Comparison of ENCODE assay signal across 13 cellular contexts in genomic region chr22:31269892-31270574, GRCh38. TPM values are rescaled to one million over a fixed set of nuclear protein-coding genes. Genes with fewer than 3 reads are reported as not detected.
DNase-seq lines count a peak whose midpoint lies in the region; ATAC-seq and TF ChIP-seq lines count a peak whose summit lies in the region.
"Had no signal": no experiment of that assay in that cellular context is flagged by ENCODE, and none has a peak within 500 bp of the region (broad histone marks: within the 10 kb centered on the region; RNA-seq: fewer than 3 reads in every experiment).

No MANE protein-coding gene starts in this region.

- intact Hi-C loops in activated CD4-positive, alpha-beta T cell treated with anti-CD3 and anti-CD28 coated beads, Interleukin-2, amount 10 ng/mL, durations not matched to agents 24 days and 14 days (cut with micrococcal nuclease): loop anchor here (5.0 kb wide), 1 partner anchor 42 kb away; no protein-coding TSS in a partner anchor
- intact Hi-C loops in Panc1 (cut with micrococcal nuclease; ENCODE audit: unreplicated experiment): no loop called here

- ATAC-seq in Panc1: peak; percentile 43; the same call in 1 of the 2 replicates
- ATAC-seq in foreskin keratinocyte: no peak

- in situ Hi-C loops in Panc1 (cut with HindIII; ENCODE audit: low pct_unique_long_range_greater_than_20kb, low sequenced_read_pairs): no loop called here

- TF ChIP-seq CTCF in Panc1 (IDR thresholded peaks at IDR 0.05) (no peak), hepatocyte (IDR thresholded peaks at IDR 0.05; ENCODE audit: poor library complexity) (no peak), osteocyte (IDR thresholded peaks at IDR 0.05) (no peak), foreskin keratinocyte (conservative IDR thresholded peaks at IDR 0.05) (no peak)

- peaks cover 46% of the 10 kb centered on the region for H3K36me3 Mint-ChIP-seq in activated CD4-positive, alpha-beta T cell treated with anti-CD3 and anti-CD28 coated beads, Interleukin-2, amount 10 ng/mL, durations not matched to agents 24 days and 14 days (ENCODE audit: low read depth)
- peaks cover 50% of the 10 kb centered on the region for H3K36me3 Mint-ChIP-seq in osteocyte (ENCODE audit: unreplicated experiment)

- no peaks in the 10 kb centered on the region for H3K9me2 ChIP-seq in hepatocyte (replicated peaks; ENCODE audit: insufficient read depth)

- no peaks in the 10 kb centered on the region for H3K9me3 Mint-ChIP-seq in activated CD4-positive, alpha-beta T cell treated with anti-CD3 and anti-CD28 coated beads, Interleukin-2, amount 10 ng/mL, durations not matched to agents 24 days and 14 days
- H3K9me3 Mint-ChIP-seq in osteocyte (ENCODE audit: unreplicated experiment): no peaks in the 10 kb centered on the region

- peak overlapping the region; percentile 70 for H3K27ac Mint-ChIP-seq in activated CD4-positive, alpha-beta T cell treated with anti-CD3 and anti-CD28 coated beads, Interleukin-2, amount 10 ng/mL, durations not matched to agents 24 days and 14 days
- H3K27ac Mint-ChIP-seq in osteocyte (ENCODE audit: unreplicated experiment): peak overlapping the region; percentile 12

- H3K4me3 Mint-ChIP-seq in activated CD4-positive, alpha-beta T cell treated with anti-CD3 and anti-CD28 coated beads, Interleukin-2, amount 10 ng/mL, durations not matched to agents 24 days and 14 days: no peak overlapping the region
- H3K4me3 Mint-ChIP-seq in osteocyte (ENCODE audit: unreplicated experiment): no peak overlapping the region

- H3K4me1 ChIP-seq in Panc1 (ENCODE audit: control insufficient read depth, insufficient read depth, low read length) (no peaks in the 10 kb centered on the region), hepatocyte (ENCODE audit: insufficient read depth) (peaks cover 16% of the 10 kb centered on the region), foreskin keratinocyte (no peaks in the 10 kb centered on the region)

- H3K79me2 ChIP-seq in hepatocyte: no peaks in the 10 kb centered on the region

- no peaks in the 10 kb centered on the region for H4K20me1 ChIP-seq in hepatocyte (ENCODE audit: insufficient read depth, poor library complexity, severe bottlenecking)

- H3K4me2 ChIP-seq in hepatocyte: no peak overlapping the region

- no peaks in the 10 kb centered on the region for H3K27me3 ChIP-seq in Panc1 (ENCODE audit: control insufficient read depth, insufficient read depth, low read length)
- no peaks in the 10 kb centered on the region for H3K27me3 ChIP-seq in hepatocyte
- no peaks in the 10 kb centered on the region for H3K27me3 ChIP-seq in foreskin keratinocyte
- H3K27me3 ChIP-seq: dorsolateral prefrontal cortex had no signal

- no peak overlapping the region for H3K4me3 ChIP-seq in Panc1 (ENCODE audit: low read depth in 2 of 2, low read length in 2 of 2)
- H3K4me3 ChIP-seq in hepatocyte: no peak overlapping the region
- H3K4me3 ChIP-seq: dorsolateral prefrontal cortex, skin epidermis had no signal

- DNase-seq in activated CD4-positive, alpha-beta T cell treated with anti-CD3 and anti-CD28 coated beads, Interleukin-2, amount 10 ng/mL, durations not matched to agents 24 days and 14 days: no peak
- no peak for DNase-seq in activated CD4-positive, alpha-beta T cell treated with anti-CD3 and anti-CD28 coated beads, Interleukin-2, amount 50 U/mL, for 1 hour
- DNase-seq in Panc1 (ENCODE audit: low read depth, low spot score) (no peak), hepatocyte (ENCODE audit: low spot score) (no peak), osteocyte (ENCODE audit: extremely low spot score, unreplicated experiment) (no peak), 8988T (no peak), foreskin keratinocyte (no peak), NCI-H2227 treated with DMSO at 0.1 percent for 48 hours (lab: John Stamatoyannopoulos, UW) (no peak)
- DNase-seq: activated CD8-positive, alpha-beta memory T cell treated with anti-CD3 and anti-CD28 coated beads for 24 hours; DMS153; dorsolateral prefrontal cortex; SW 1271 had no signal

- H3K9me3 ChIP-seq in Panc1 (ENCODE audit: control insufficient read depth, insufficient read depth, low read depth, low read length): no peaks in the 10 kb centered on the region
- no peaks in the 10 kb centered on the region for H3K9me3 ChIP-seq in hepatocyte (ENCODE audit: low read depth)

- POLR2A ChIA-PET in Panc1 (lab: Charles Lee): interaction anchor here (0.7 kb wide), 1 partner anchor 132 kb away, joined by 4 read pairs; no protein-coding TSS in a partner anchor

- H2AFZ ChIP-seq in hepatocyte: no peak overlapping the region

- CTCF ChIA-PET in Panc1 (lab: Charles Lee): no interaction called here

- no peaks in the 10 kb centered on the region for H3K36me3 ChIP-seq in Panc1 (ENCODE audit: control insufficient read depth, insufficient read depth, low read length)
- peaks cover 4% of the 10 kb centered on the region for H3K36me3 ChIP-seq in hepatocyte (replicated peaks; ENCODE audit: insufficient read depth, low read depth)

- 50% methylated on average over 3 of the region's 3 CpGs for WGBS in hepatocyte (ENCODE audit: low lambda C conversion rate, missing lambda C conversion rate)

- no peaks in the 10 kb centered on the region for H3K27me3 Mint-ChIP-seq in activated CD4-positive, alpha-beta T cell treated with anti-CD3 and anti-CD28 coated beads, Interleukin-2, amount 10 ng/mL, durations not matched to agents 24 days and 14 days
- H3K27me3 Mint-ChIP-seq in osteocyte (ENCODE audit: unreplicated experiment): no peaks in the 10 kb centered on the region

- no peak overlapping the region for H3K27ac ChIP-seq in Panc1 (ENCODE audit: low read length)
- H3K27ac ChIP-seq in hepatocyte: peak overlapping the region; percentile 88
- no peak overlapping the region for H3K27ac ChIP-seq in foreskin keratinocyte
- H3K27ac ChIP-seq: dorsolateral prefrontal cortex had no signal

- H3K4me1 Mint-ChIP-seq in activated CD4-positive, alpha-beta T cell treated with anti-CD3 and anti-CD28 coated beads, Interleukin-2, amount 10 ng/mL, durations not matched to agents 24 days and 14 days: peaks cover 9% of the 10 kb centered on the region
- peaks cover 8% of the 10 kb centered on the region for H3K4me1 Mint-ChIP-seq in osteocyte (ENCODE audit: unreplicated experiment)

- BruUV-seq in Panc1 (replicated peaks; lab: Mats Ljungman, UMichigan): no TSS peak

RNA-seq across cellular contexts. Expression of gene PIK3IP1, which starts 22.3 kb away (rescaled TPM):
- 12.4 TPM in 2 replicates for total RNA-seq in activated CD4-positive, alpha-beta T cell treated with anti-CD3 and anti-CD28 coated beads, Interleukin-2, amount 10 ng/mL, durations not matched to agents 24 days and 14 days
- total RNA-seq in Panc1 (2021; ENCODE audit: unreplicated experiment) (3.6 TPM), hepatocyte (17.9 and 22.2 TPM in 2 replicates), osteocyte (10.3 and 13.0 TPM in 2 replicates), foreskin keratinocyte (6.1 and 11.9 TPM in 2 replicates)
- polyA plus RNA-seq in Panc1 (2012; ENCODE audit: insufficient read length): 3.5 TPM
- polyA plus RNA-seq in hepatocyte (19.5 and 22.4 TPM in 2 replicates), foreskin keratinocyte (4.6 and 8.6 TPM in 2 replicates)

RNA-seq across cellular contexts. Expression of gene LIMK2, which starts 57.9 kb away (rescaled TPM):
- 34.2 and 35.9 TPM in 2 replicates for total RNA-seq in activated CD4-positive, alpha-beta T cell treated with anti-CD3 and anti-CD28 coated beads, Interleukin-2, amount 10 ng/mL, durations not matched to agents 24 days and 14 days
- total RNA-seq in Panc1 (2021; ENCODE audit: unreplicated experiment) (12.6 TPM), hepatocyte (33.0 and 45.9 TPM in 2 replicates), osteocyte (49.8 and 53.9 TPM in 2 replicates), foreskin keratinocyte (80.9 and 86.6 TPM in 2 replicates)
- polyA plus RNA-seq in Panc1 (2012; ENCODE audit: insufficient read length): 10.7 TPM
- polyA plus RNA-seq in hepatocyte (49.9 and 52.6 TPM in 2 replicates), foreskin keratinocyte (41.3 and 43.1 TPM in 2 replicates)
